31 cellular contexts compared by ENCODE assay signal in the genomic region with DNA sequence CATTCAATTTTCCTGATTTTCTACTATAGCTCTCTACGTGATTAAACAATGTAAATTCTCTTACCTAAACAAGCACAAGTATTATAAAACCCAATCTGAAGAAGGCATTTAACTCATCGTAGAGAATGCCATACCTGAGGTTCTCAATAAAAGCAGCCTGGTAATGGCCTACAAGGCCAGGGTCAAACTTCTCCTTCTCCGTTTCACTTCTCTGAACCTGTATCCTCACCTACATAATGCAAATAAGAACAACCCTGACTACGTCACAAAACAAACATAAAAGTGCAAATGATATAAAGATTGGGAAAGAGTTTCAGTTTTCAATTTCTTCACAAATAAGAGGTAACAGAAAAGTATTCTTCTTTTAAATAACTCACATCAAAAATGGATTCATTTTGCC. TPM values are rescaled to one million over a fixed set of nuclear protein-coding genes. Genes with fewer than 3 reads are reported as not detected.
A peak's percentile ranks its signal among the peaks of the same experiment; 100 is the strongest.
DNase-seq lines count a peak whose midpoint lies in the region; ATAC-seq, FAIRE-seq and TF ChIP-seq lines count a peak whose summit lies in the region.
"Had no signal": no experiment of that assay in that cellular context is flagged by ENCODE, and none has a peak within 500 bp of the region (broad histone marks: within the 10 kb centered on the region; RNA-seq: fewer than 3 reads in every experiment).

No MANE protein-coding gene starts in this region.

- no peak for ATAC-seq in CD8-positive, alpha-beta T cell
- peak; percentile 40 for ATAC-seq in GM18907 (IDR thresholded peaks at IDR 0.05; ENCODE audit: unreplicated experiment)
- ATAC-seq in HG03175 (IDR thresholded peaks at IDR 0.05; ENCODE audit: unreplicated experiment) = peak; percentile 40
- no peak for ATAC-seq in GM19467 (IDR thresholded peaks at IDR 0.05; ENCODE audit: unreplicated experiment)
- ATAC-seq: activated naive CD4-positive, alpha-beta T cell treated with anti-CD3 and anti-CD28 coated beads, Interleukin-2, amount 50 U/mL, for 72 hours; effector memory CD8-positive, alpha-beta T cell; stimulated activated naive CD8-positive, alpha-beta T cell treated with anti-CD3 and anti-CD28 coated beads, Interleukin-15, amount 100 ng/mL, for 72 hours had no signal

- DNase-seq in CD8-positive, alpha-beta T cell = no peak
- no peak for DNase-seq in stimulated activated CD4-positive, alpha-beta T cell treated with anti-CD3 and anti-CD28 coated beads, Interleukin-4, amount 100 ng/mL, for 4 hours
- no peak for DNase-seq in mesothelial cell of epicardium (ENCODE audit: low spot score in 2 of 2, unreplicated experiment in 2 of 2)
- DNase-seq in AG08395 (ENCODE audit: low spot score) = no peak
- DNase-seq: activated CD4-positive, alpha-beta memory T cell treated with anti-CD3 and anti-CD28 coated beads for 36 hours; anterior cingulate cortex; CD4-positive, alpha-beta memory T cell; colonic mucosa; DMS 273 treated with DMSO at 0.1 percent for 48 hours; effector memory CD8-positive, alpha-beta T cell; erythroblast; head of caudate nucleus; KG1; kidney glomerular epithelial cell; NCI-H1417; NCI-H2081; NCI-H2227 treated with DMSO at 0.1 percent for 48 hours; NCI-H526 treated with DMSO at 0.1 percent for 48 hours; stimulated activated naive CD8-positive, alpha-beta T cell treated with anti-CD3 and anti-CD28 coated beads, Interleukin-15, amount 100 ng/mL, for 72 hours; T-helper 1 cell; thyroid gland had no signal

- no peaks in the 10 kb centered on the region for H3K27me3 ChIP-seq in CD8-positive, alpha-beta T cell (ENCODE audit: insufficient read depth, low read length)
- H3K27me3 ChIP-seq: colonic mucosa, SJSA1, thyroid gland had no signal

- peak; percentile 73 for FAIRE-seq in colon (lab: Jason Lieb, UNC)
- FAIRE-seq: bronchial epithelial cell, H1 had no signal

- H3K9me3 ChIP-seq in CD8-positive, alpha-beta T cell (ENCODE audit: low read length) = no peaks in the 10 kb centered on the region
- H3K9me3 ChIP-seq: colonic mucosa, SJSA1, thyroid gland had no signal

- peaks cover 5% of the 10 kb centered on the region for H3K4me1 ChIP-seq in CD8-positive, alpha-beta T cell (ENCODE audit: insufficient read depth, low read length)
- H3K4me1 ChIP-seq: SJSA1, thyroid gland had no signal

- POLR2A ChIA-PET in CD8-positive, alpha-beta T cell (lab: Charles Lee) = no interaction called here

- H3K4me3 Mint-ChIP-seq in CD8-positive, alpha-beta T cell = no peak overlapping the region
- no peak overlapping the region for H3K4me3 Mint-ChIP-seq in mesothelial cell of epicardium
- H3K4me3 Mint-ChIP-seq: activated CD4-positive, alpha-beta memory T cell treated with anti-CD3 and anti-CD28 coated beads for 36 hours; CD4-positive, alpha-beta memory T cell; effector memory CD8-positive, alpha-beta T cell; stimulated activated naive CD8-positive, alpha-beta T cell treated with anti-CD3 and anti-CD28 coated beads, Interleukin-15, amount 100 ng/mL, for 72 hours had no signal

- H3K27ac ChIP-seq in CD8-positive, alpha-beta T cell (ENCODE audit: low read depth, low read length) = no peak overlapping the region
- H3K27ac ChIP-seq: SJSA1, thyroid gland had no signal

- no peaks in the 10 kb centered on the region for H3K36me3 ChIP-seq in CD8-positive, alpha-beta T cell (ENCODE audit: insufficient read depth, low read length)
- H3K36me3 ChIP-seq: colonic mucosa, SJSA1, thyroid gland had no signal

- no peak overlapping the region for H3K4me3 ChIP-seq in CD8-positive, alpha-beta T cell (ENCODE audit: low read depth, low read length)
- H3K4me3 ChIP-seq: colonic mucosa, SJSA1, thyroid gland had no signal

- H3K27me3 Mint-ChIP-seq in CD8-positive, alpha-beta T cell (ENCODE audit: low read depth) = no peaks in the 10 kb centered on the region
- H3K27me3 Mint-ChIP-seq in mesothelial cell of epicardium (ENCODE audit: low read depth) = no peaks in the 10 kb centered on the region
- H3K27me3 Mint-ChIP-seq: activated CD4-positive, alpha-beta memory T cell treated with anti-CD3 and anti-CD28 coated beads for 36 hours; CD4-positive, alpha-beta memory T cell; effector memory CD8-positive, alpha-beta T cell; progenitor cell of endocrine pancreas; stimulated activated naive CD8-positive, alpha-beta T cell treated with anti-CD3 and anti-CD28 coated beads, Interleukin-15, amount 100 ng/mL, for 72 hours had no signal

- H3K4me1 Mint-ChIP-seq in CD8-positive, alpha-beta T cell (ENCODE audit: low read depth) = peaks cover 26% of the 10 kb centered on the region
- no peaks in the 10 kb centered on the region for H3K4me1 Mint-ChIP-seq in mesothelial cell of epicardium

- H3K36me3 Mint-ChIP-seq in CD8-positive, alpha-beta T cell = peaks cover 4% of the 10 kb centered on the region
- H3K36me3 Mint-ChIP-seq in mesothelial cell of epicardium = peaks cover 10% of the 10 kb centered on the region
- H3K36me3 Mint-ChIP-seq: activated naive CD4-positive, alpha-beta T cell treated with anti-CD3 and anti-CD28 coated beads, Interleukin-2, amount 50 U/mL, for 72 hours had no signal

- intact Hi-C loops in CD8-positive, alpha-beta T cell (cut with DNase I, micrococcal nuclease) = no loop called here

- no peaks in the 10 kb centered on the region for H3K9me3 Mint-ChIP-seq in CD8-positive, alpha-beta T cell
- no peaks in the 10 kb centered on the region for H3K9me3 Mint-ChIP-seq in mesothelial cell of epicardium
- H3K9me3 Mint-ChIP-seq: activated CD4-positive, alpha-beta memory T cell treated with anti-CD3 and anti-CD28 coated beads for 36 hours; activated naive CD4-positive, alpha-beta T cell treated with anti-CD3 and anti-CD28 coated beads, Interleukin-2, amount 50 U/mL, for 72 hours; activated T-helper 2 cell treated with anti-CD3 and anti-CD28 coated beads, Interferon-gamma antibody, Interleukin-2, Interleukin-4, amounts not matched to agents 10 μg/mL and 5 μg/mL and 100 μg/mL, durations not matched to agents 14 hours and 24 hours and 36 hours; CD4-positive, alpha-beta memory T cell; effector memory CD8-positive, alpha-beta T cell; stimulated activated naive CD8-positive, alpha-beta T cell treated with anti-CD3 and anti-CD28 coated beads, Interleukin-15, amount 100 ng/mL, for 72 hours had no signal

- H3K27ac Mint-ChIP-seq in CD8-positive, alpha-beta T cell = peak overlapping the region; percentile 78
- no peak overlapping the region for H3K27ac Mint-ChIP-seq in mesothelial cell of epicardium
- H3K27ac Mint-ChIP-seq: activated CD4-positive, alpha-beta memory T cell treated with anti-CD3 and anti-CD28 coated beads for 36 hours; activated naive CD4-positive, alpha-beta T cell treated with anti-CD3 and anti-CD28 coated beads, Interleukin-2, amount 50 U/mL, for 72 hours; activated T-helper 2 cell treated with anti-CD3 and anti-CD28 coated beads, Interferon-gamma antibody, Interleukin-2, Interleukin-4, amounts not matched to agents 10 μg/mL and 5 μg/mL and 100 μg/mL, durations not matched to agents 14 hours and 24 hours and 36 hours; progenitor cell of endocrine pancreas; stimulated activated naive CD8-positive, alpha-beta T cell treated with anti-CD3 and anti-CD28 coated beads, Interleukin-15, amount 100 ng/mL, for 72 hours had no signal

- TF ChIP-seq CTCF in CD8-positive, alpha-beta T cell (IDR thresholded peaks at IDR 0.05) = no peak
- no peak for TF ChIP-seq CTCF in mesothelial cell of epicardium (IDR thresholded peaks at IDR 0.05; ENCODE audit: unreplicated experiment)

- CTCF ChIA-PET in CD8-positive, alpha-beta T cell (lab: Charles Lee) = no interaction called here

RNA-seq across cellular contexts. Expression of gene STS, which starts 55.6 kb away (rescaled TPM):
- total RNA-seq in CD8-positive, alpha-beta T cell = under 1 TPM; 0.57 to 0.78 TPM
- total RNA-seq in mesothelial cell of epicardium = 4.2 to 4.5 TPM (median 4.4 TPM) in 3 replicates

RNA-seq across cellular contexts. Expression of gene PUDP, which starts 56.0 kb away (rescaled TPM):
- 1 to 10 TPM; 1.8 to 2.4 TPM for total RNA-seq in CD8-positive, alpha-beta T cell
- total RNA-seq in mesothelial cell of epicardium = 41.4 to 45.6 TPM (median 44.5 TPM) in 3 replicates

Comparison
In these comparisons a context has a peak if more than half of its experiments do, and no peak if none do; other contexts are left out.
1. ATAC-seq: peak in GM18907 (single experiment) and HG03175 (single experiment); none in CD8-positive, alpha-beta T cell (single experiment) and GM19467 (single experiment).
2. RNA of gene PUDP, which starts 56.0 kb away (total RNA-seq): 41.4 to 45.6 TPM in mesothelial cell of epicardium; 1.8 to 2.4 TPM in CD8-positive, alpha-beta T cell; every median in the first group is over 10 times any median in the second.